ENCODE assay signal across 2 cellular contexts in the genomic region with DNA sequence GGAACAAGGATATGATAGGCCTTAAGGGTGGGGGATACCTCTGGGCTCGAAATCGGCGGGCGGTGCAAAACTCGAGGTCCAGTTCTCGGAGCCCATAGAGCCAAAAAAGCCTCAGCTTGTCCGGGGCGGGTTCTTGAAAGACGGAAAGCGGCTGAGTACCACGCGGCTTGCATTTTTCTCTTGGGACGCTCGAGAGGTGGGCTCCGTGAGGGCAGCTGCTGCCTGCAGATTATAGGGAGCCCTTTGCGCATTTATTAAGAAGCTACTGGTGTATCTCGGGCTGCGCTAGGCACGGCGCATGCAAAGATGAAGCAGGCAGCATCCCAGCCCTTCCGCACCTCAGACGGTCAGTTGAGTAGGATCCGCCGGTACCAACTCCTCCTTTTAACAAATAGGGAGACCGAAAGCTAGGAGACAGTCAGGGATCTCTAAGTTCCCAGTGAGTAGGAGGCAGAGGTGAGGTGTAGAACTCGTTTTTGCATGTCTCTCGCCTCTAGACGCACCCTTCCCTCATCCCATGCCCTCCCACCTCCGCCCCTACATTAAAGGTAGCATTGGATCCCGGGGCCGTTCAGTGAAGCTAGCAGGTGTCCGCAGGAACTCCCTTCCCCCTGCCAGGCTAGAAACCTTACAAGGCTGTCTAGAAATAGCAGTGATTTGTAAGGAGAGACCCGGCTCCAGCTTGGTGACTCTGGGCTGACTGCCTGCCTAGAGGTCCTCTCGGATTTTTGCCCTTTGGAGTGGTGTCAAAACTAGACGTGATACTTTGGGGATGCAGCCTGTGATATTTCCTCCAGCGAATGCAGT.
A peak's percentile ranks its signal among the peaks of the same experiment; 100 is the strongest.
TF ChIP-seq lines count a peak whose summit lies in the region.

No MANE protein-coding gene starts in this region.

TF ChIP-seq in SK-N-SH treated with all-trans-retinoic acid at 6 μM for 48 hours, 23 proteins besides CTCF, POLR2A, EP300 and RAD21 (continued from another document):
- TF ChIP-seq, protein P1, sequence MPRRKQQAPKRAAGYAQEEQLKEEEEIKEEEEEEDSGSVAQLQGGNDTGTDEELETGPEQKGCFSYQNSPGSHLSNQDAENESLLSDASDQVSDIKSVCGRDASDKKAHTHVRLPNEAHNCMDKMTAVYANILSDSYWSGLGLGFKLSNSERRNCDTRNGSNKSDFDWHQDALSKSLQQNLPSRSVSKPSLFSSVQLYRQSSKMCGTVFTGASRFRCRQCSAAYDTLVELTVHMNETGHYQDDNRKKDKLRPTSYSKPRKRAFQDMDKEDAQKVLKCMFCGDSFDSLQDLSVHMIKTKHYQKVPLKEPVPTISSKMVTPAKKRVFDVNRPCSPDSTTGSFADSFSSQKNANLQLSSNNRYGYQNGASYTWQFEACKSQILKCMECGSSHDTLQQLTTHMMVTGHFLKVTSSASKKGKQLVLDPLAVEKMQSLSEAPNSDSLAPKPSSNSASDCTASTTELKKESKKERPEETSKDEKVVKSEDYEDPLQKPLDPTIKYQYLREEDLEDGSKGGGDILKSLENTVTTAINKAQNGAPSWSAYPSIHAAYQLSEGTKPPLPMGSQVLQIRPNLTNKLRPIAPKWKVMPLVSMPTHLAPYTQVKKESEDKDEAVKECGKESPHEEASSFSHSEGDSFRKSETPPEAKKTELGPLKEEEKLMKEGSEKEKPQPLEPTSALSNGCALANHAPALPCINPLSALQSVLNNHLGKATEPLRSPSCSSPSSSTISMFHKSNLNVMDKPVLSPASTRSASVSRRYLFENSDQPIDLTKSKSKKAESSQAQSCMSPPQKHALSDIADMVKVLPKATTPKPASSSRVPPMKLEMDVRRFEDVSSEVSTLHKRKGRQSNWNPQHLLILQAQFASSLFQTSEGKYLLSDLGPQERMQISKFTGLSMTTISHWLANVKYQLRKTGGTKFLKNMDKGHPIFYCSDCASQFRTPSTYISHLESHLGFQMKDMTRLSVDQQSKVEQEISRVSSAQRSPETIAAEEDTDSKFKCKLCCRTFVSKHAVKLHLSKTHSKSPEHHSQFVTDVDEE (CRISPR knock-in tag; IDR thresholded peaks at IDR 0.05): no peak
- no peak for TF ChIP-seq ESRRG (CRISPR knock-in tag; IDR thresholded peaks at IDR 0.05)
- TF ChIP-seq ZC3H10 (CRISPR knock-in tag; IDR thresholded peaks at IDR 0.05): no peak
- TF ChIP-seq OSR1 (CRISPR knock-in tag; IDR thresholded peaks at IDR 0.05): no peak
- TF ChIP-seq CSDC2 (CRISPR knock-in tag; IDR thresholded peaks at IDR 0.05): no peak
- TF ChIP-seq, protein P2, sequence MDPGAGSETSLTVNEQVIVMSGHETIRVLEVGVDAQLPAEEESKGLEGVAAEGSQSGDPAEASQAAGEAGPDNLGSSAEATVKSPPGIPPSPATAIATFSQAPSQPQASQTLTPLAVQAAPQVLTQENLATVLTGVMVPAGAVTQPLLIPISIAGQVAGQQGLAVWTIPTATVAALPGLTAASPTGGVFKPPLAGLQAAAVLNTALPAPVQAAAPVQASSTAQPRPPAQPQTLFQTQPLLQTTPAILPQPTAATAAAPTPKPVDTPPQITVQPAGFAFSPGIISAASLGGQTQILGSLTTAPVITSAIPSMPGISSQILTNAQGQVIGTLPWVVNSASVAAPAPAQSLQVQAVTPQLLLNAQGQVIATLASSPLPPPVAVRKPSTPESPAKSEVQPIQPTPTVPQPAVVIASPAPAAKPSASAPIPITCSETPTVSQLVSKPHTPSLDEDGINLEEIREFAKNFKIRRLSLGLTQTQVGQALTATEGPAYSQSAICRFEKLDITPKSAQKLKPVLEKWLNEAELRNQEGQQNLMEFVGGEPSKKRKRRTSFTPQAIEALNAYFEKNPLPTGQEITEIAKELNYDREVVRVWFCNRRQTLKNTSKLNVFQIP (CRISPR knock-in tag; IDR thresholded peaks at IDR 0.05; ENCODE audit: borderline replicate concordance, low read depth): no peak
- TF ChIP-seq, protein P3, sequence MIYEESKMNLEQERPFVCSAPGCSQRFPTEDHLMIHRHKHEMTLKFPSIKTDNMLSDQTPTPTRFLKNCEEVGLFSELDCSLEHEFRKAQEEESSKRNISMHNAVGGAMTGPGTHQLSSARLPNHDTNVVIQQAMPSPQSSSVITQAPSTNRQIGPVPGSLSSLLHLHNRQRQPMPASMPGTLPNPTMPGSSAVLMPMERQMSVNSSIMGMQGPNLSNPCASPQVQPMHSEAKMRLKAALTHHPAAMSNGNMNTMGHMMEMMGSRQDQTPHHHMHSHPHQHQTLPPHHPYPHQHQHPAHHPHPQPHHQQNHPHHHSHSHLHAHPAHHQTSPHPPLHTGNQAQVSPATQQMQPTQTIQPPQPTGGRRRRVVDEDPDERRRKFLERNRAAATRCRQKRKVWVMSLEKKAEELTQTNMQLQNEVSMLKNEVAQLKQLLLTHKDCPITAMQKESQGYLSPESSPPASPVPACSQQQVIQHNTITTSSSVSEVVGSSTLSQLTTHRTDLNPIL (CRISPR knock-in tag; IDR thresholded peaks at IDR 0.05; ENCODE audit: low read depth): no peak
- no peak for TF ChIP-seq BACH2 (CRISPR knock-in tag; IDR thresholded peaks at IDR 0.05; ENCODE audit: borderline replicate concordance)
- no peak for TF ChIP-seq TOX (CRISPR knock-in tag; IDR thresholded peaks at IDR 0.05; ENCODE audit: borderline replicate concordance)
- no peak for TF ChIP-seq ZNF565 (CRISPR knock-in tag; conservative IDR thresholded peaks at IDR 0.05; ENCODE audit: low read depth)
- TF ChIP-seq TCF4 (CRISPR knock-in tag; IDR thresholded peaks at IDR 0.05; ENCODE audit: borderline replicate concordance): no peak
- TF ChIP-seq ZFP30 (CRISPR knock-in tag; IDR thresholded peaks at IDR 0.05): no peak
- no peak for TF ChIP-seq RARB (CRISPR knock-in tag; IDR thresholded peaks at IDR 0.05)
- TF ChIP-seq GLIS3 (CRISPR knock-in tag; IDR thresholded peaks at IDR 0.05): no peak
- TF ChIP-seq, protein P4, sequence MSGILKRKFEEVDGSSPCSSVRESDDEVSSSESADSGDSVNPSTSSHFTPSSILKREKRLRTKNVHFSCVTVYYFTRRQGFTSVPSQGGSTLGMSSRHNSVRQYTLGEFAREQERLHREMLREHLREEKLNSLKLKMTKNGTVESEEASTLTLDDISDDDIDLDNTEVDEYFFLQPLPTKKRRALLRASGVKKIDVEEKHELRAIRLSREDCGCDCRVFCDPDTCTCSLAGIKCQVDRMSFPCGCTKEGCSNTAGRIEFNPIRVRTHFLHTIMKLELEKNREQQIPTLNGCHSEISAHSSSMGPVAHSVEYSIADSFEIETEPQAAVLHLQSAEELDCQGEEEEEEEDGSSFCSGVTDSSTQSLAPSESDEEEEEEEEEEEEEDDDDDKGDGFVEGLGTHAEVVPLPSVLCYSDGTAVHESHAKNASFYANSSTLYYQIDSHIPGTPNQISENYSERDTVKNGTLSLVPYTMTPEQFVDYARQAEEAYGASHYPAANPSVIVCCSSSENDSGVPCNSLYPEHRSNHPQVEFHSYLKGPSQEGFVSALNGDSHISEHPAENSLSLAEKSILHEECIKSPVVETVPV (CRISPR knock-in tag; IDR thresholded peaks at IDR 0.05): no peak
- no peak for TF ChIP-seq PPARA (CRISPR knock-in tag; IDR thresholded peaks at IDR 0.05; ENCODE audit: borderline replicate concordance)
- no peak for TF ChIP-seq ZFP3 (CRISPR knock-in tag; IDR thresholded peaks at IDR 0.05)
- no peak for TF ChIP-seq ARNTL (CRISPR knock-in tag; IDR thresholded peaks at IDR 0.05; ENCODE audit: borderline replicate concordance, low read depth)
- TF ChIP-seq ZNF70 (CRISPR knock-in tag; IDR thresholded peaks at IDR 0.05): no peak

TF ChIP-seq in HepG2, 621 proteins besides CTCF, POLR2A, EP300 and RAD21 (continued from another document and continues in another):
- TF ChIP-seq, protein P5, sequence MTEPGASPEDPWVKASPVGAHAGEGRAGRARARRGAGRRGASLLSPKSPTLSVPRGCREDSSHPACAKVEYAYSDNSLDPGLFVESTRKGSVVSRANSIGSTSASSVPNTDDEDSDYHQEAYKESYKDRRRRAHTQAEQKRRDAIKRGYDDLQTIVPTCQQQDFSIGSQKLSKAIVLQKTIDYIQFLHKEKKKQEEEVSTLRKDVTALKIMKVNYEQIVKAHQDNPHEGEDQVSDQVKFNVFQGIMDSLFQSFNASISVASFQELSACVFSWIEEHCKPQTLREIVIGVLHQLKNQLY (CRISPR knock-in tag; IDR thresholded peaks at IDR 0.05): no peak
- TF ChIP-seq, protein P6, sequence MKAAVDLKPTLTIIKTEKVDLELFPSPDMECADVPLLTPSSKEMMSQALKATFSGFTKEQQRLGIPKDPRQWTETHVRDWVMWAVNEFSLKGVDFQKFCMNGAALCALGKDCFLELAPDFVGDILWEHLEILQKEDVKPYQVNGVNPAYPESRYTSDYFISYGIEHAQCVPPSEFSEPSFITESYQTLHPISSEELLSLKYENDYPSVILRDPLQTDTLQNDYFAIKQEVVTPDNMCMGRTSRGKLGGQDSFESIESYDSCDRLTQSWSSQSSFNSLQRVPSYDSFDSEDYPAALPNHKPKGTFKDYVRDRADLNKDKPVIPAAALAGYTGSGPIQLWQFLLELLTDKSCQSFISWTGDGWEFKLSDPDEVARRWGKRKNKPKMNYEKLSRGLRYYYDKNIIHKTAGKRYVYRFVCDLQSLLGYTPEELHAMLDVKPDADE (CRISPR knock-in tag; IDR thresholded peaks at IDR 0.05): no peak
- TF ChIP-seq ONECUT2 (CRISPR knock-in tag; IDR thresholded peaks at IDR 0.05) (0 out of 2 replicates have a peak, but pooled peaks have one; percentile 8), ARNT2 (CRISPR knock-in tag; IDR thresholded peaks at IDR 0.05; ENCODE audit: low read depth) (0 out of 2 replicates have a peak, but pooled peaks have one; percentile 39), NAIF1 (CRISPR knock-in tag; IDR thresholded peaks at IDR 0.05; ENCODE audit: borderline replicate concordance) (no peak), AKAP8 (CRISPR knock-in tag; IDR thresholded peaks at IDR 0.05) (0 out of 2 replicates have a peak, but pooled peaks have one; percentile 34), JUND (CRISPR knock-in tag; IDR thresholded peaks at IDR 0.05) (no peak), CC2D1A (CRISPR knock-in tag; IDR thresholded peaks at IDR 0.05) (peak; percentile 41; the same call in 1 of the 2 replicates), SMYD3 (CRISPR knock-in tag; IDR thresholded peaks at IDR 0.05) (0 out of 2 replicates have a peak, but pooled peaks have one; percentile 8)
- TF ChIP-seq, protein P7, sequence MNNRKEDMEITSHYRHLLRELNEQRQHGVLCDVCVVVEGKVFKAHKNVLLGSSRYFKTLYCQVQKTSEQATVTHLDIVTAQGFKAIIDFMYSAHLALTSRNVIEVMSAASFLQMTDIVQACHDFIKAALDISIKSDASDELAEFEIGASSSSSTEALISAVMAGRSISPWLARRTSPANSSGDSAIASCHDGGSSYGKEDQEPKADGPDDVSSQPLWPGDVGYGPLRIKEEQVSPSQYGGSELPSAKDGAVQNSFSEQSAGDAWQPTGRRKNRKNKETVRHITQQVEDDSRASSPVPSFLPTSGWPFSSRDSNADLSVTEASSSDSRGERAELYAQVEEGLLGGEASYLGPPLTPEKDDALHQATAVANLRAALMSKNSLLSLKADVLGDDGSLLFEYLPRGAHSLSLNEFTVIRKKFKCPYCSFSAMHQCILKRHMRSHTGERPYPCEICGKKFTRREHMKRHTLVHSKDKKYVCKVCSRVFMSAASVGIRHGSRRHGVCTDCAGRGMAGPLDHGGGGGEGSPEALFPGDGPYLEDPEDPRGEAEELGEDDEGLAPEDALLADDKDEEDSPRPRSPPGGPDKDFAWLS (CRISPR knock-in tag; IDR thresholded peaks at IDR 0.05; ENCODE audit: borderline replicate concordance): no peak
- TF ChIP-seq, protein P8, sequence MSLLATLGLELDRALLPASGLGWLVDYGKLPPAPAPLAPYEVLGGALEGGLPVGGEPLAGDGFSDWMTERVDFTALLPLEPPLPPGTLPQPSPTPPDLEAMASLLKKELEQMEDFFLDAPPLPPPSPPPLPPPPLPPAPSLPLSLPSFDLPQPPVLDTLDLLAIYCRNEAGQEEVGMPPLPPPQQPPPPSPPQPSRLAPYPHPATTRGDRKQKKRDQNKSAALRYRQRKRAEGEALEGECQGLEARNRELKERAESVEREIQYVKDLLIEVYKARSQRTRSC (CRISPR knock-in tag; IDR thresholded peaks at IDR 0.05; ENCODE audit: low read depth): 0 out of 2 replicates have a peak, but pooled peaks have one; percentile 7
- TF ChIP-seq, protein P9, sequence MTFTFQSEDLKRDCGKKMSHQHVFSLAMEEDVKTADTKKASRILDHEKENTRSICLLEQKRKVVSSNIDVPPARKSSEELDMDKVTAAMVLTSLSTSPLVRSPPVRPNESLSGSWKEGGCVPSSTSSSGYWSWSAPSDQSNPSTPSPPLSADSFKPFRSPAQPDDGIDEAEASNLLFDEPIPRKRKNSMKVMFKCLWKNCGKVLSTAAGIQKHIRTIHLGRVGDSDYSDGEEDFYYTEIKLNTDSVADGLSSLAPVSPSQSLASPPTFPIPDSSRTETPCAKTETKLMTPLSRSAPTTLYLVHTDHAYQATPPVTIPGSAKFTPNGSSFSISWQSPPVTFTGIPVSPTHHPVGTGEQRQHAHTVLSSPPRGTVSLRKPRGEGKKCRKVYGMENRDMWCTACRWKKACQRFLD (CRISPR knock-in tag; IDR thresholded peaks at IDR 0.05; ENCODE audit: borderline replicate concordance): 0 out of 2 replicates have a peak, but pooled peaks have one; percentile 7
- TF ChIP-seq, protein P10, sequence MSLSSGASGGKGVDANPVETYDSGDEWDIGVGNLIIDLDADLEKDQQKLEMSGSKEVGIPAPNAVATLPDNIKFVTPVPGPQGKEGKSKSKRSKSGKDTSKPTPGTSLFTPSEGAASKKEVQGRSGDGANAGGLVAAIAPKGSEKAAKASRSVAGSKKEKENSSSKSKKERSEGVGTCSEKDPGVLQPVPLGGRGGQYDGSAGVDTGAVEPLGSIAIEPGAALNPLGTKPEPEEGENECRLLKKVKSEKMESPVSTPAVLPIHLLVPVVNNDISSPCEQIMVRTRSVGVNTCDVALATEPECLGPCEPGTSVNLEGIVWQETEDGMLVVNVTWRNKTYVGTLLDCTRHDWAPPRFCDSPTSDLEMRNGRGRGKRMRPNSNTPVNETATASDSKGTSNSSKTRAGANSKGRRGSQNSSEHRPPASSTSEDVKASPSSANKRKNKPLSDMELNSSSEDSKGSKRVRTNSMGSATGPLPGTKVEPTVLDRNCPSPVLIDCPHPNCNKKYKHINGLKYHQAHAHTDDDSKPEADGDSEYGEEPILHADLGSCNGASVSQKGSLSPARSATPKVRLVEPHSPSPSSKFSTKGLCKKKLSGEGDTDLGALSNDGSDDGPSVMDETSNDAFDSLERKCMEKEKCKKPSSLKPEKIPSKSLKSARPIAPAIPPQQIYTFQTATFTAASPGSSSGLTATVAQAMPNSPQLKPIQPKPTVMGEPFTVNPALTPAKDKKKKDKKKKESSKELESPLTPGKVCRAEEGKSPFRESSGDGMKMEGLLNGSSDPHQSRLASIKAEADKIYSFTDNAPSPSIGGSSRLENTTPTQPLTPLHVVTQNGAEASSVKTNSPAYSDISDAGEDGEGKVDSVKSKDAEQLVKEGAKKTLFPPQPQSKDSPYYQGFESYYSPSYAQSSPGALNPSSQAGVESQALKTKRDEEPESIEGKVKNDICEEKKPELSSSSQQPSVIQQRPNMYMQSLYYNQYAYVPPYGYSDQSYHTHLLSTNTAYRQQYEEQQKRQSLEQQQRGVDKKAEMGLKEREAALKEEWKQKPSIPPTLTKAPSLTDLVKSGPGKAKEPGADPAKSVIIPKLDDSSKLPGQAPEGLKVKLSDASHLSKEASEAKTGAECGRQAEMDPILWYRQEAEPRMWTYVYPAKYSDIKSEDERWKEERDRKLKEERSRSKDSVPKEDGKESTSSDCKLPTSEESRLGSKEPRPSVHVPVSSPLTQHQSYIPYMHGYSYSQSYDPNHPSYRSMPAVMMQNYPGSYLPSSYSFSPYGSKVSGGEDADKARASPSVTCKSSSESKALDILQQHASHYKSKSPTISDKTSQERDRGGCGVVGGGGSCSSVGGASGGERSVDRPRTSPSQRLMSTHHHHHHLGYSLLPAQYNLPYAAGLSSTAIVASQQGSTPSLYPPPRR (CRISPR knock-in tag; IDR thresholded peaks at IDR 0.05; ENCODE audit: borderline replicate concordance): 0 out of 2 replicates have a peak, but pooled peaks have one; percentile 13
- TF ChIP-seq, protein P11, sequence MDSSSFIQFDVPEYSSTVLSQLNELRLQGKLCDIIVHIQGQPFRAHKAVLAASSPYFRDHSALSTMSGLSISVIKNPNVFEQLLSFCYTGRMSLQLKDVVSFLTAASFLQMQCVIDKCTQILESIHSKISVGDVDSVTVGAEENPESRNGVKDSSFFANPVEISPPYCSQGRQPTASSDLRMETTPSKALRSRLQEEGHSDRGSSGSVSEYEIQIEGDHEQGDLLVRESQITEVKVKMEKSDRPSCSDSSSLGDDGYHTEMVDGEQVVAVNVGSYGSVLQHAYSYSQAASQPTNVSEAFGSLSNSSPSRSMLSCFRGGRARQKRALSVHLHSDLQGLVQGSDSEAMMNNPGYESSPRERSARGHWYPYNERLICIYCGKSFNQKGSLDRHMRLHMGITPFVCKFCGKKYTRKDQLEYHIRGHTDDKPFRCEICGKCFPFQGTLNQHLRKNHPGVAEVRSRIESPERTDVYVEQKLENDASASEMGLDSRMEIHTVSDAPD (CRISPR knock-in tag; IDR thresholded peaks at IDR 0.05): no peak
